Comparison of ENCODE assay signal across 8 cellular contexts in genomic region chr11:34050967-34051348, GRCh38. TPM values are rescaled to one million over a fixed set of nuclear protein-coding genes. Genes with fewer than 3 reads are reported as not detected.
A peak's percentile ranks its signal among the peaks of the same experiment; 100 is the strongest.
DNase-seq lines count a peak whose midpoint lies in the region; ATAC-seq, FAIRE-seq and TF ChIP-seq lines count a peak whose summit lies in the region.

No MANE protein-coding gene starts in this region.

- H3K27me3 Mint-ChIP-seq in brain: peaks cover 19% of the 10 kb centered on the region

- peaks cover 28% of the 10 kb centered on the region for H3K36me3 Mint-ChIP-seq in brain

- peak overlapping the region; percentile 100 for H3K4me3 ChIP-seq in GM12864 (ENCODE audit: low read depth, low read length)
- peak overlapping the region; percentile 89 to 95 (median 92) for H3K4me3 ChIP-seq in HepG2 (replicated peaks in 1 of 3; ENCODE audit: insufficient read depth in 1 of 3, low read depth in 2 of 3, low read length in 3 of 3)
- H3K4me3 ChIP-seq in thymus (ENCODE audit: low read length): peak overlapping the region; percentile 100

- BruUV-seq in HepG2 (replicated peaks; lab: Mats Ljungman, UMichigan): no TSS peak

- WGBS in HepG2 (ENCODE audit: low lambda C conversion rate): 2% methylated on average over 11 of the region's 11 CpGs
- under 1% methylated on average over 11 of the region's 11 CpGs for WGBS in thymus

- H3K4me3 Mint-ChIP-seq in brain: peak overlapping the region; percentile 82 to 99 (median 85)

- peak overlapping the region; percentile 95 for H3K9ac ChIP-seq in HepG2 (ENCODE audit: insufficient read depth, low read depth, low read length)

- H3K36me3 ChIP-seq in HepG2 (replicated peaks in 1 of 2; ENCODE audit: control insufficient read depth in 1 of 2, insufficient read depth in 2 of 2, low read length in 2 of 2) (peaks cover 0 to 11% of the 10 kb centered on the region in 2 experiments; a peak in 3 of 5 replicates), thymus (ENCODE audit: control insufficient read depth, insufficient read depth) (peaks cover 8% of the 10 kb centered on the region)

- TF ChIP-seq EP300 in HepG2 (IDR thresholded peaks at IDR 0.05; ENCODE audit: low read depth in 2 of 2, low read length in 2 of 2): no peak
- TF ChIP-seq EP300 in HepG2 (CRISPR knock-in tag; IDR thresholded peaks at IDR 0.05; ENCODE audit: borderline replicate concordance): no peak

- H3K27me3 ChIP-seq in HepG2 (ENCODE audit: control insufficient read depth in 1 of 2, insufficient read depth in 2 of 2, low read length in 2 of 2): no peaks in the 10 kb centered on the region
- H3K27me3 ChIP-seq in thymus (ENCODE audit: control insufficient read depth, insufficient read depth): no peaks in the 10 kb centered on the region

- H3K4me2 ChIP-seq in HepG2 (ENCODE audit: low read depth, low read length): peak overlapping the region; percentile 80

- no peak overlapping the region for H2AFZ ChIP-seq in HepG2 (ENCODE audit: low read length)

- TF ChIP-seq RAD21 in HepG2 (CRISPR knock-in tag; IDR thresholded peaks at IDR 0.05): no peak

- peaks cover 44% of the 10 kb centered on the region for H3K4me1 Mint-ChIP-seq in brain

- peaks cover 0 to 5% (median 0%) of the 10 kb centered on the region in 5 experiments for H3K9me3 Mint-ChIP-seq in brain

- intact Hi-C loops in HepG2 (cut with micrococcal nuclease; ENCODE audit: unreplicated experiment): loop anchor here (1.0 to 5.0 kb wide), 2 partner anchors 54 kb away; partner anchors contain the start of gene NAT10
- intact Hi-C loops in posterior vena cava (cut with DNase I): no loop called here

- H3K27ac Mint-ChIP-seq in brain: peak overlapping the region; percentile 90 to 99 (median 98)

- peaks cover 38% of the 10 kb centered on the region for H3K79me2 ChIP-seq in HepG2 (ENCODE audit: insufficient read depth, low read length)

- POLR2A ChIA-PET in HepG2 (lab: Yijun Ruan, JAX): interaction anchor here (0.9 to 1.9 kb wide), 12 partner anchors 9 to 294 kb away, joined by 3 to 30 read pairs (median 4); partner anchors contain the start of gene NAT10

- H4K20me1 ChIP-seq in HepG2 (ENCODE audit: insufficient read depth, low read length): peaks cover 19% of the 10 kb centered on the region

- no peaks in the 10 kb centered on the region for H3K9me3 ChIP-seq in HepG2 (ENCODE audit: low read length)
- H3K9me3 ChIP-seq in thymus (ENCODE audit: control insufficient read depth): no peaks in the 10 kb centered on the region

- CTCF ChIA-PET in HepG2 (lab: Yijun Ruan, JAX; ENCODE audit: low intra/inter-chr PET ratio, low total read pairs): no interaction called here

- TF ChIP-seq CTCF in GM12864 (IDR thresholded peaks at IDR 0.05; ENCODE audit: low read depth, low read length, missing control alignments) (no peak), brain (conservative IDR thresholded peaks at IDR 0.05) (no peak), HepG2 (CRISPR knock-in tag; IDR thresholded peaks at IDR 0.05) (no peak)

- H3K4me1 ChIP-seq in HepG2 (ENCODE audit: insufficient read depth, low read length) (peaks cover 32% of the 10 kb centered on the region), thymus (ENCODE audit: control insufficient read depth, insufficient read depth, low read length) (no peaks in the 10 kb centered on the region)

- no peak for FAIRE-seq in HepG2 (lab: Jason Lieb, UNC)

- peak overlapping the region; percentile 99 for H3K27ac ChIP-seq in HepG2 (ENCODE audit: extremely low read length, insufficient read depth, low read length)
- H3K27ac ChIP-seq in thymus (ENCODE audit: low read depth): peak overlapping the region; percentile 100

- DNase-seq in GM12864 (ENCODE audit: low read depth) (no peak), NAMALWA (ENCODE audit: low spot score) (peak; percentile 70), HepG2 (ENCODE audit: low spot score) (peak; percentile 28), posterior vena cava (ENCODE audit: low spot score) (no peak)
- DNase-seq in stimulated activated CD4-positive, alpha-beta T cell treated with anti-CD3 and anti-CD28 coated beads, Interleukin-12 subunit alpha, Interleukin-12 subunit beta, amount 100 ng/mL, for 4 hours: no peak

- no peak for TF ChIP-seq POLR2A in HepG2 (IDR thresholded peaks at IDR 0.05; ENCODE audit: insufficient read depth in 1 of 2, low read depth in 2 of 2, low read length in 2 of 2)

- in situ Hi-C loops in HepG2 (cut with HindIII; ENCODE audit: extremely low pct_ligation_motif_present, low pct_unique_long_range_greater_than_20kb): no loop called here

- ATAC-seq in HepG2 (peak; percentile 33), HG03571 (IDR thresholded peaks at IDR 0.05; ENCODE audit: unreplicated experiment) (no peak)

TF ChIP-seq in HepG2, 621 proteins besides CTCF, POLR2A, EP300 and RAD21:
- TF ChIP-seq ATF1 (CRISPR knock-in tag; IDR thresholded peaks at IDR 0.05): peak; percentile 39; the same call in 1 of the 2 replicates
- TF ChIP-seq GATA4 (IDR thresholded peaks at IDR 0.05; ENCODE audit: borderline replicate concordance, low read depth): 0 out of 2 replicates have a peak, but pooled peaks have one; percentile 24
- TF ChIP-seq NFIC (IDR thresholded peaks at IDR 0.05; ENCODE audit: low read length): 0 out of 2 replicates have a peak, but pooled peaks have one; percentile 25
- no peak for TF ChIP-seq ZNF7 (CRISPR knock-in tag; IDR thresholded peaks at IDR 0.05)

RNA-seq across cellular contexts. Expression of gene CAPRIN1, which starts 0.6 kb away (rescaled TPM):
- polyA plus RNA-seq in brain (ENCODE audit: insufficient read depth, low read depth, low replicate concordance): 135 TPM
- 162 and 284 TPM in 2 replicates for total RNA-seq in HepG2 (2016; rRNA removed; fragmentation: Illumina TruSeq; extraction: Trizol)
- total RNA-seq in HepG2 (2016; cell fraction: cytosol; rRNA removed; fragmentation: Illumina TruSeq; extraction: Trizol; ENCODE audit: low read depth): 44.8 and 58.6 TPM in 2 replicates
- total RNA-seq in HepG2 (2016; cell fraction: insoluble cytoplasmic fraction; rRNA removed; fragmentation: Illumina TruSeq; extraction: Trizol): 162 and 279 TPM in 2 replicates
- total RNA-seq in HepG2 (2016; cell fraction: membrane; rRNA removed; fragmentation: Illumina TruSeq; extraction: Trizol): 104 and 119 TPM in 2 replicates
- total RNA-seq in HepG2 (2016; cell fraction: nucleus; rRNA removed; fragmentation: Illumina TruSeq; extraction: Trizol): 189 and 204 TPM in 2 replicates
- 94.9 and 114 TPM in 2 replicates for polyA plus RNA-seq in HepG2 (2011; rRNA removed)
- polyA plus RNA-seq in HepG2 (2011; cell fraction: cytosol; rRNA removed): 74.4 and 98.8 TPM in 2 replicates
- 51.0 and 58.1 TPM in 2 replicates for polyA plus RNA-seq in HepG2 (2011; cell fraction: nucleus; rRNA removed)
- polyA plus RNA-seq in HepG2 (2012): 80.9 and 114 TPM in 2 replicates
- polyA plus RNA-seq in HepG2 (2016; cell fraction: cytosol; fragmentation: Illumina TruSeq; extraction: Trizol; ENCODE audit: low read depth): 16.0 and 18.8 TPM in 2 replicates
- 277 and 286 TPM in 2 replicates for polyA plus RNA-seq in HepG2 (2016; cell fraction: insoluble cytoplasmic fraction; fragmentation: Illumina TruSeq; extraction: Trizol; ENCODE audit: low read depth)
- polyA plus RNA-seq in HepG2 (2016; cell fraction: membrane; fragmentation: Illumina TruSeq; extraction: Trizol; ENCODE audit: low read depth): 61.3 and 64.2 TPM in 2 replicates
- polyA plus RNA-seq in HepG2 (2016; cell fraction: nucleus; fragmentation: Illumina TruSeq; extraction: Trizol; ENCODE audit: insufficient read depth, low read depth): 144 and 159 TPM in 2 replicates
- polyA minus RNA-seq in HepG2 (2011; rRNA and poly(A)+ RNA removed; ENCODE audit: low replicate concordance): 229 and 694 TPM in 2 replicates
- 122 and 129 TPM in 2 replicates for polyA minus RNA-seq in HepG2 (2011; cell fraction: cytosol; rRNA and poly(A)+ RNA removed)
- polyA minus RNA-seq in HepG2 (2011; cell fraction: nucleus; rRNA and poly(A)+ RNA removed): 193 and 204 TPM in 2 replicates
- polyA plus RNA-seq in thymus: 98.1 TPM
- 100 to 1,000 TPM; 145 to 149 TPM for total RNA-seq in posterior vena cava

RNA-seq across cellular contexts. Expression of gene NAT10, which starts 54.5 kb away (rescaled TPM):
- polyA plus RNA-seq in brain (ENCODE audit: insufficient read depth, low read depth, low replicate concordance): 17.4 TPM
- 51.9 and 68.5 TPM in 2 replicates for total RNA-seq in HepG2 (2016; rRNA removed; fragmentation: Illumina TruSeq; extraction: Trizol)
- total RNA-seq in HepG2 (2016; cell fraction: cytosol; rRNA removed; fragmentation: Illumina TruSeq; extraction: Trizol; ENCODE audit: low read depth): 11.7 and 14.5 TPM in 2 replicates
- total RNA-seq in HepG2 (2016; cell fraction: insoluble cytoplasmic fraction; rRNA removed; fragmentation: Illumina TruSeq; extraction: Trizol): 51.3 and 65.0 TPM in 2 replicates
- 23.4 and 24.4 TPM in 2 replicates for total RNA-seq in HepG2 (2016; cell fraction: membrane; rRNA removed; fragmentation: Illumina TruSeq; extraction: Trizol)
- 52.2 and 52.3 TPM in 2 replicates for total RNA-seq in HepG2 (2016; cell fraction: nucleus; rRNA removed; fragmentation: Illumina TruSeq; extraction: Trizol)
- 33.9 TPM in 2 replicates for polyA plus RNA-seq in HepG2 (2011; rRNA removed)
- 22.9 and 27.5 TPM in 2 replicates for polyA plus RNA-seq in HepG2 (2011; cell fraction: cytosol; rRNA removed)
- 49.7 and 54.1 TPM in 2 replicates for polyA plus RNA-seq in HepG2 (2011; cell fraction: nucleus; rRNA removed)
- polyA plus RNA-seq in HepG2 (2012): 26.7 and 33.0 TPM in 2 replicates
- polyA plus RNA-seq in HepG2 (2016; cell fraction: cytosol; fragmentation: Illumina TruSeq; extraction: Trizol; ENCODE audit: low read depth): 5.2 and 5.6 TPM in 2 replicates
- polyA plus RNA-seq in HepG2 (2016; cell fraction: insoluble cytoplasmic fraction; fragmentation: Illumina TruSeq; extraction: Trizol; ENCODE audit: low read depth): 56.8 and 61.8 TPM in 2 replicates
- 12.1 and 13.5 TPM in 2 replicates for polyA plus RNA-seq in HepG2 (2016; cell fraction: membrane; fragmentation: Illumina TruSeq; extraction: Trizol; ENCODE audit: low read depth)
- polyA plus RNA-seq in HepG2 (2016; cell fraction: nucleus; fragmentation: Illumina TruSeq; extraction: Trizol; ENCODE audit: insufficient read depth, low read depth): 73.3 and 79.4 TPM in 2 replicates
- polyA minus RNA-seq in HepG2 (2011; rRNA and poly(A)+ RNA removed; ENCODE audit: low replicate concordance): 94.6 and 150 TPM in 2 replicates
- polyA minus RNA-seq in HepG2 (2011; cell fraction: cytosol; rRNA and poly(A)+ RNA removed): 36.1 and 49.2 TPM in 2 replicates
- 60.5 and 63.5 TPM in 2 replicates for polyA minus RNA-seq in HepG2 (2011; cell fraction: nucleus; rRNA and poly(A)+ RNA removed)
- polyA plus RNA-seq in thymus: 31.1 TPM
- 10 to 100 TPM; 30.9 to 34.7 TPM for total RNA-seq in posterior vena cava

Comparison
In these comparisons a context has a peak if more than half of its experiments do, and no peak if none do; other contexts are left out.
1. DNase-seq: peak in NAMALWA (single experiment) and HepG2 (single experiment); none in GM12864 (single experiment), stimulated activated CD4-positive, alpha-beta T cell treated with anti-CD3 and anti-CD28 coated beads, Interleukin-12 subunit alpha, Interleukin-12 subunit beta, amount 100 ng/mL, for 4 hours (single experiment) and posterior vena cava (single experiment).
2. Peak in every context shown above with its lines, with median percentiles within 50 percentile points of each other: H3K4me3 ChIP-seq.